Comparison of ENCODE assay signal across 34 cellular contexts in genomic region chr21:20315044-20315443, GRCh38.
"Had no signal": no experiment of that assay in that cellular context is flagged by ENCODE, and none has a peak within 500 bp of the region (broad histone marks: within the 10 kb centered on the region; RNA-seq: fewer than 3 reads in every experiment).

No MANE protein-coding gene starts in this region.

- H3K27ac Mint-ChIP-seq: activated B cell treated with CpG ODN at 0.5 μM for 24 hours; activated CD4-positive, alpha-beta memory T cell treated with anti-CD3 and anti-CD28 coated beads for 36 hours; activated CD4-positive, alpha-beta memory T cell treated with anti-CD3 and anti-CD28 coated beads, Interleukin-2, amount 10 ng/mL, durations not matched to agents 7 days and 5 days; activated CD4-positive, alpha-beta T cell treated with anti-CD3 and anti-CD28 coated beads for 36 hours; activated CD4-positive, alpha-beta T cell treated with anti-CD3 and anti-CD28 coated beads, Interleukin-2, amount 10 ng/mL, durations not matched to agents 24 days and 14 days; activated CD4-positive, alpha-beta T cell treated with anti-CD3 and anti-CD28 coated beads, Interleukin-2, amount 10 ng/mL, durations not matched to agents 7 days and 5 days; activated CD8-positive, alpha-beta memory T cell treated with anti-CD3 and anti-CD28 coated beads, Interleukin-2, amount 10 ng/mL, durations not matched to agents 7 days and 5 days; activated CD8-positive, alpha-beta T cell treated with anti-CD3 and anti-CD28 coated beads for 36 hours; activated CD8-positive, alpha-beta T cell treated with anti-CD3 and anti-CD28 coated beads, Interleukin-2, amount 10 ng/mL, durations not matched to agents 7 days and 5 days; T-helper 1 cell treated with Interleukin-12 subunit alpha and Interleukin-12 subunit beta and Interleukin-4 antibody, amounts not matched to agents 30 μg/mL and 1 μg/mL, for 36 hours; T-helper 17 cell; T-helper 2 cell treated with Interferon-gamma antibody and Interleukin-4, amounts not matched to agents 5 μg/mL and 100 μg/mL, for 36 hours; WTC11 had no signal

- H3K27ac ChIP-seq: VCaP, WERI-Rb-1 had no signal

- H3K36me3 ChIP-seq: WERI-Rb-1 had no signal

- H3K36me3 Mint-ChIP-seq: activated CD4-positive, alpha-beta memory T cell treated with anti-CD3 and anti-CD28 coated beads for 36 hours; activated CD8-positive, alpha-beta memory T cell treated with anti-CD3 and anti-CD28 coated beads, Interleukin-2, amount 10 ng/mL, durations not matched to agents 7 days and 5 days had no signal

- H3K27me3 Mint-ChIP-seq: activated B cell treated with CpG ODN at 0.5 μM for 24 hours; activated CD4-positive, alpha-beta memory T cell treated with anti-CD3 and anti-CD28 coated beads for 36 hours; activated CD4-positive, alpha-beta memory T cell treated with anti-CD3 and anti-CD28 coated beads, Interleukin-2, amount 10 ng/mL, durations not matched to agents 7 days and 5 days; activated CD4-positive, alpha-beta T cell treated with anti-CD3 and anti-CD28 coated beads for 36 hours; activated CD4-positive, alpha-beta T cell treated with anti-CD3 and anti-CD28 coated beads, Interleukin-2, amount 10 ng/mL, durations not matched to agents 24 days and 14 days; activated CD4-positive, alpha-beta T cell treated with anti-CD3 and anti-CD28 coated beads, Interleukin-2, amount 10 ng/mL, durations not matched to agents 7 days and 5 days; activated CD8-positive, alpha-beta memory T cell treated with anti-CD3 and anti-CD28 coated beads, Interleukin-2, amount 10 ng/mL, durations not matched to agents 7 days and 5 days; activated CD8-positive, alpha-beta T cell treated with anti-CD3 and anti-CD28 coated beads for 36 hours; T-helper 17 cell had no signal

- DNase-seq: activated B cell treated with CpG ODN at 0.5 μM for 24 hours; activated CD4-positive, alpha-beta memory T cell treated with anti-CD3 and anti-CD28 coated beads for 36 hours; activated CD4-positive, alpha-beta memory T cell treated with anti-CD3 and anti-CD28 coated beads, Interleukin-2, amount 10 ng/mL, durations not matched to agents 7 days and 5 days; activated CD4-positive, alpha-beta T cell treated with anti-CD3 and anti-CD28 coated beads for 1 hour; activated CD4-positive, alpha-beta T cell treated with anti-CD3 and anti-CD28 coated beads for 36 hours; activated CD4-positive, alpha-beta T cell treated with anti-CD3 and anti-CD28 coated beads for 4 hours; activated CD4-positive, alpha-beta T cell treated with anti-CD3 and anti-CD28 coated beads for 48 hours; activated CD4-positive, alpha-beta T cell treated with anti-CD3 and anti-CD28 coated beads, Interleukin-2, amount 10 ng/mL, durations not matched to agents 24 days and 14 days; activated CD4-positive, alpha-beta T cell treated with anti-CD3 and anti-CD28 coated beads, Interleukin-2, amount 10 ng/mL, durations not matched to agents 7 days and 5 days; activated CD4-positive, alpha-beta T cell treated with anti-CD3 and anti-CD28 coated beads, Interleukin-2, amount 50 U/mL, for 1 hour; activated CD4-positive, alpha-beta T cell treated with anti-CD3 and anti-CD28 coated beads, Interleukin-2, amount 50 U/mL, for 4 hours; activated CD4-positive, alpha-beta T cell treated with anti-CD3 and anti-CD28 coated beads, Interleukin-2, amount 50 U/mL, for 48 hours; activated CD4-positive, CD25-positive, alpha-beta regulatory T cell; activated CD4-positive, CD25-positive, alpha-beta regulatory T cell treated with anti-CD3 and anti-CD28 coated beads, Interleukin-2, amount 50 U/mL, for 72 hours; activated CD8-positive, alpha-beta memory T cell treated with anti-CD3 and anti-CD28 coated beads for 24 hours; activated CD8-positive, alpha-beta memory T cell treated with anti-CD3 and anti-CD28 coated beads, Interleukin-2, amount 10 ng/mL, durations not matched to agents 7 days and 5 days; activated CD8-positive, alpha-beta memory T cell treated with anti-CD3 and anti-CD28 coated beads, Interleukin-2, amount 50 U/mL, for 4 hours; activated CD8-positive, alpha-beta memory T cell treated with anti-CD3 and anti-CD28 coated beads, Interleukin-2, amount 50 U/mL, for 48 hours; activated CD8-positive, alpha-beta T cell treated with anti-CD3 and anti-CD28 coated beads for 36 hours; activated CD8-positive, alpha-beta T cell treated with anti-CD3 and anti-CD28 coated beads, Interleukin-2, amount 10 ng/mL, durations not matched to agents 7 days and 5 days; activated T-cell treated with anti-CD3 and anti-CD28 coated beads for 4 hours; activated T-cell treated with anti-CD3 and anti-CD28 coated beads, Interleukin-2, amount 50 U/mL, for 1 hour; T-helper 1 cell; T-helper 17 cell; T-helper 2 cell; T-helper 9 cell; T1000; WERI-Rb-1 had no signal

- H3K4me1 Mint-ChIP-seq: activated B cell treated with CpG ODN at 0.5 μM for 24 hours; activated CD4-positive, alpha-beta memory T cell treated with anti-CD3 and anti-CD28 coated beads, Interleukin-2, amount 10 ng/mL, durations not matched to agents 7 days and 5 days; activated CD4-positive, alpha-beta T cell treated with anti-CD3 and anti-CD28 coated beads for 36 hours; activated CD4-positive, alpha-beta T cell treated with anti-CD3 and anti-CD28 coated beads, Interleukin-2, amount 10 ng/mL, durations not matched to agents 24 days and 14 days; activated CD4-positive, alpha-beta T cell treated with anti-CD3 and anti-CD28 coated beads, Interleukin-2, amount 10 ng/mL, durations not matched to agents 7 days and 5 days; activated CD8-positive, alpha-beta memory T cell treated with anti-CD3 and anti-CD28 coated beads, Interleukin-2, amount 10 ng/mL, durations not matched to agents 7 days and 5 days; T-helper 17 cell had no signal

- FAIRE-seq: TTC549 had no signal

- H3K4me3 Mint-ChIP-seq: activated B cell treated with CpG ODN at 0.5 μM for 24 hours; activated CD4-positive, alpha-beta memory T cell treated with anti-CD3 and anti-CD28 coated beads for 36 hours; activated CD4-positive, alpha-beta memory T cell treated with anti-CD3 and anti-CD28 coated beads, Interleukin-2, amount 10 ng/mL, durations not matched to agents 7 days and 5 days; activated CD4-positive, alpha-beta T cell treated with anti-CD3 and anti-CD28 coated beads for 36 hours; activated CD4-positive, alpha-beta T cell treated with anti-CD3 and anti-CD28 coated beads, Interleukin-2, amount 10 ng/mL, durations not matched to agents 24 days and 14 days; activated CD4-positive, alpha-beta T cell treated with anti-CD3 and anti-CD28 coated beads, Interleukin-2, amount 10 ng/mL, durations not matched to agents 7 days and 5 days; activated CD8-positive, alpha-beta memory T cell treated with anti-CD3 and anti-CD28 coated beads, Interleukin-2, amount 10 ng/mL, durations not matched to agents 7 days and 5 days; activated CD8-positive, alpha-beta T cell treated with anti-CD3 and anti-CD28 coated beads for 36 hours; activated CD8-positive, alpha-beta T cell treated with anti-CD3 and anti-CD28 coated beads, Interleukin-2, amount 10 ng/mL, durations not matched to agents 7 days and 5 days; T-helper 1 cell treated with Interleukin-12 subunit alpha and Interleukin-12 subunit beta and Interleukin-4 antibody, amounts not matched to agents 30 μg/mL and 1 μg/mL, for 36 hours; T-helper 17 cell; T-helper 2 cell treated with Interferon-gamma antibody and Interleukin-4, amounts not matched to agents 5 μg/mL and 100 μg/mL, for 36 hours; WTC11 had no signal

- ATAC-seq: activated CD4-positive, alpha-beta T cell treated with anti-CD3 and anti-CD28 coated beads for 36 hours; activated CD4-positive, CD25-positive, alpha-beta regulatory T cell treated with anti-CD3 and anti-CD28 coated beads, Interleukin-2, amount 50 U/mL, for 24 hours; activated CD8-positive, alpha-beta memory T cell treated with anti-CD3 and anti-CD28 coated beads, Interleukin-2, amount 10 ng/mL, durations not matched to agents 7 days and 5 days; activated CD8-positive, alpha-beta T cell treated with anti-CD3 and anti-CD28 coated beads for 36 hours; activated CD8-positive, alpha-beta T cell treated with anti-CD3 and anti-CD28 coated beads, Interleukin-2, amount 10 ng/mL, durations not matched to agents 7 days and 5 days; T-helper 17 cell; WTC11 had no signal
